In the genomic region with DNA sequence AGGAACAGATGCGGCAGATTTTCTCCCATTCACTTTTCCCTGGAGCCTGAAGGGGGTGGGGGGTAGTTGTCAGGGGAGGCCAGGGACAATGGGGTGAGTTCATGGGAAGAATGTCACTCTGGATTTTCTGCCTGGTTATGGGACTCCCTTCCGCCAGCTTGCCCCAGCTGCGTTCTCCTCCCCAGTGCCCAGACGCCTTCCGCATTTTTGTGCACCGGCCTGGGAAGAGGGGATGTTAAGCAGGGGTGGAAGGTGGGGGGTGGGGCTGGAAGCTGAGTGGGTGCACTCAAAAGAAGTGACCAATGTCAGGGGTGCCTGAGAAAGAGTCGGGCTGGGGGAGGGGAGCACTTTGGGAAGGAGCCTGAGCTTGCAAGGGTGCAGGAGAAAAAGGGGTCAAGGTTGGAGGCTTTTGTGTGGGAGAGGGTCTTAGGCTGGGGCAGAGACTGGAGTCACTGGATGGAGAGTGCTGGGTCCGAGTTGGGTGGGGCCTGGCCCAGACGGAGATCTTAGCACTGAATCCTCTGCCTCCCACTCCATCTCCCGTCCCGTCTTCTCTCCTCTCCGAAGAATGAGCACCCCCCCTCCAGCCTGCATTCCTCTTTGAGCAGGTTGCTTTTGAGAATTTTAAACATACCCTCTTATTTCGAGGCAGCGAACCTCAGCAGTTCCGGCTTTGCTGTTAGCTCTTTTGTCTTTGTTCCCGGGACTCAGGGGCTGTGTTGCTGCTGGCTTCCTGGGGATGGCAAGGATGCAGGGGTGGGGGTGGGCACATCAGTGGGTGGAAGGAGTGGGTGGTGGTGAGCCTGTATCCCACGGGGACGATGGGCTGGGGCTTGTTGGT, we compare ENCODE assay signal across 1 cellular context.
A peak's percentile ranks its signal among the peaks of the same experiment; 100 is the strongest.
TF ChIP-seq lines count a peak whose summit lies in the region.

No MANE protein-coding gene starts in this region.

TF ChIP-seq in HepG2, 621 proteins besides CTCF, POLR2A, EP300 and RAD21:
- 0 out of 2 replicates have a peak, but pooled peaks have one; percentile 33 for TF ChIP-seq GLI4 (CRISPR knock-in tag; IDR thresholded peaks at IDR 0.05; ENCODE audit: borderline replicate concordance)
- 0 out of 2 replicates have a peak, but pooled peaks have one; percentile 25 for TF ChIP-seq ZNF598 (CRISPR knock-in tag; IDR thresholded peaks at IDR 0.05; ENCODE audit: borderline replicate concordance)
- TF ChIP-seq REL (CRISPR knock-in tag; conservative IDR thresholded peaks at IDR 0.05): no peak
- TF ChIP-seq BRD4 (CRISPR knock-in tag; IDR thresholded peaks at IDR 0.05): no peak
- TF ChIP-seq ZNF709 (CRISPR knock-in tag; IDR thresholded peaks at IDR 0.05): 0 out of 2 replicates have a peak, but pooled peaks have one; percentile 19
- TF ChIP-seq MXI1 (IDR thresholded peaks at IDR 0.05; ENCODE audit: borderline replicate concordance, low read depth, low read length): no peak
- no peak for TF ChIP-seq CBFB (CRISPR knock-in tag; IDR thresholded peaks at IDR 0.05)
- TF ChIP-seq ZNF749 (CRISPR knock-in tag; IDR thresholded peaks at IDR 0.05; ENCODE audit: borderline replicate concordance): no peak
- no peak for TF ChIP-seq MBNL3 (CRISPR knock-in tag; conservative IDR thresholded peaks at IDR 0.05)
- TF ChIP-seq PCBP2 (optimal IDR thresholded peaks at IDR 0.05; ENCODE audit: low read depth, low read length, poor library complexity, severe bottlenecking): no peak
- no peak for TF ChIP-seq THAP11 (CRISPR knock-in tag; IDR thresholded peaks at IDR 0.05)
- TF ChIP-seq ARNT (IDR thresholded peaks at IDR 0.05): no peak
- TF ChIP-seq RXRA (CRISPR knock-in tag; IDR thresholded peaks at IDR 0.05): no peak
- TF ChIP-seq ZNF3 (CRISPR knock-in tag; IDR thresholded peaks at IDR 0.05): no peak
TF ChIP-seq in HepG2: peak in this region for 3.
